9 cellular contexts compared by ENCODE assay signal in genomic region chr20:11919046-11919445, GRCh38. TPM values are rescaled to one million over a fixed set of nuclear protein-coding genes. Genes with fewer than 3 reads are reported as not detected.
DNase-seq lines count a peak whose midpoint lies in the region; ATAC-seq and TF ChIP-seq lines count a peak whose summit lies in the region.
"Had no signal": no experiment of that assay in that cellular context is flagged by ENCODE, and none has a peak within 500 bp of the region (broad histone marks: within the 10 kb centered on the region; RNA-seq: fewer than 3 reads in every experiment).

No MANE protein-coding gene starts in this region.

- H3K9me3 Mint-ChIP-seq in progenitor cell of endocrine pancreas (ENCODE audit: low read depth) = no peaks in the 10 kb centered on the region
- H3K9me3 Mint-ChIP-seq in CD8-positive, alpha-beta T cell = no peaks in the 10 kb centered on the region
- no peaks in the 10 kb centered on the region for H3K9me3 Mint-ChIP-seq in activated CD8-positive, alpha-beta T cell treated with anti-CD3 and anti-CD28 coated beads, Interleukin-2, amount 10 ng/mL, durations not matched to agents 7 days and 5 days (ENCODE audit: insufficient read depth)

- no peak for ATAC-seq in CD8-positive, alpha-beta T cell
- no peak for ATAC-seq in activated CD8-positive, alpha-beta T cell treated with anti-CD3 and anti-CD28 coated beads, Interleukin-2, amount 10 ng/mL, durations not matched to agents 7 days and 5 days
- ATAC-seq in HG02588 (IDR thresholded peaks at IDR 0.05; ENCODE audit: unreplicated experiment) = no peak

- peak; percentile 45 for DNase-seq in DMS53 treated with DMSO at 0.1 percent for 48 hours (lab: John Stamatoyannopoulos, UW; ENCODE audit: unreplicated experiment)
- DNase-seq in NCI-H446 treated with DMSO at 0.1 percent for 48 hours (lab: John Stamatoyannopoulos, UW) = peak; percentile 20
- DNase-seq in fibroblast of the aortic adventitia (ENCODE audit: low read depth) = no peak
- no peak for DNase-seq in progenitor cell of endocrine pancreas (ENCODE audit: low spot score, unreplicated experiment)
- DNase-seq in CD8-positive, alpha-beta T cell = no peak
- no peak for DNase-seq in activated CD8-positive, alpha-beta T cell treated with anti-CD3 and anti-CD28 coated beads, Interleukin-2, amount 10 ng/mL, durations not matched to agents 7 days and 5 days
- no peak for DNase-seq in stimulated activated naive CD4-positive, alpha-beta T cell (lab: John Stamatoyannopoulos, UW)
- DNase-seq: activated CD4-positive, CD25-positive, alpha-beta regulatory T cell treated with anti-CD3 and anti-CD28 coated beads, Interleukin-2, amount 50 U/mL, for 72 hours had no signal

- H3K27ac Mint-ChIP-seq in progenitor cell of endocrine pancreas = peak overlapping the region; percentile 45
- no peak overlapping the region for H3K27ac Mint-ChIP-seq in CD8-positive, alpha-beta T cell
- no peak overlapping the region for H3K27ac Mint-ChIP-seq in activated CD8-positive, alpha-beta T cell treated with anti-CD3 and anti-CD28 coated beads, Interleukin-2, amount 10 ng/mL, durations not matched to agents 7 days and 5 days

- CTCF ChIA-PET in CD8-positive, alpha-beta T cell (lab: Charles Lee) = no interaction called here
- CTCF ChIA-PET in activated CD8-positive, alpha-beta T cell treated with anti-CD3 and anti-CD28 coated beads, Interleukin-2, amount 10 ng/mL, durations not matched to agents 7 days and 5 days (lab: Charles Lee) = no interaction called here

- H3K27me3 Mint-ChIP-seq in progenitor cell of endocrine pancreas = no peaks in the 10 kb centered on the region
- no peaks in the 10 kb centered on the region for H3K27me3 Mint-ChIP-seq in CD8-positive, alpha-beta T cell (ENCODE audit: low read depth)
- H3K27me3 Mint-ChIP-seq in activated CD8-positive, alpha-beta T cell treated with anti-CD3 and anti-CD28 coated beads, Interleukin-2, amount 10 ng/mL, durations not matched to agents 7 days and 5 days (ENCODE audit: low read depth) = no peaks in the 10 kb centered on the region

- H3K4me1 ChIP-seq in CD8-positive, alpha-beta T cell (ENCODE audit: insufficient read depth, low read length) = no peaks in the 10 kb centered on the region

- H3K4me1 Mint-ChIP-seq in progenitor cell of endocrine pancreas (ENCODE audit: low read depth) = peaks cover 54% of the 10 kb centered on the region
- peaks cover 2% of the 10 kb centered on the region for H3K4me1 Mint-ChIP-seq in CD8-positive, alpha-beta T cell (ENCODE audit: low read depth)
- H3K4me1 Mint-ChIP-seq in activated CD8-positive, alpha-beta T cell treated with anti-CD3 and anti-CD28 coated beads, Interleukin-2, amount 10 ng/mL, durations not matched to agents 7 days and 5 days (ENCODE audit: low read depth) = no peaks in the 10 kb centered on the region

- no peaks in the 10 kb centered on the region for H3K36me3 ChIP-seq in CD8-positive, alpha-beta T cell (ENCODE audit: insufficient read depth, low read length)

- POLR2A ChIA-PET in CD8-positive, alpha-beta T cell (lab: Charles Lee) = no interaction called here
- POLR2A ChIA-PET in activated CD8-positive, alpha-beta T cell treated with anti-CD3 and anti-CD28 coated beads, Interleukin-2, amount 10 ng/mL, durations not matched to agents 7 days and 5 days (lab: Charles Lee) = interaction anchor here (0.5 kb wide), 1 partner anchor 1483 kb away, joined by 3 read pairs; no protein-coding TSS in a partner anchor

- peak overlapping the region; percentile 74 for H3K4me3 Mint-ChIP-seq in progenitor cell of endocrine pancreas (ENCODE audit: low read depth)
- no peak overlapping the region for H3K4me3 Mint-ChIP-seq in CD8-positive, alpha-beta T cell
- no peak overlapping the region for H3K4me3 Mint-ChIP-seq in activated CD8-positive, alpha-beta T cell treated with anti-CD3 and anti-CD28 coated beads, Interleukin-2, amount 10 ng/mL, durations not matched to agents 7 days and 5 days

- H3K9me3 ChIP-seq in CD8-positive, alpha-beta T cell (ENCODE audit: low read length) = no peaks in the 10 kb centered on the region

- H3K27ac ChIP-seq in CD8-positive, alpha-beta T cell (ENCODE audit: low read depth, low read length) = no peak overlapping the region

- H3K4me3 ChIP-seq in fibroblast of the aortic adventitia (ENCODE audit: low read depth, low read length) = peak overlapping the region; percentile 52
- H3K4me3 ChIP-seq in CD8-positive, alpha-beta T cell (ENCODE audit: low read depth, low read length) = no peak overlapping the region

- H3K27me3 ChIP-seq in CD8-positive, alpha-beta T cell (ENCODE audit: insufficient read depth, low read length) = no peaks in the 10 kb centered on the region

- H3K36me3 Mint-ChIP-seq in progenitor cell of endocrine pancreas (ENCODE audit: insufficient read depth) = peaks cover 19% of the 10 kb centered on the region
- no peaks in the 10 kb centered on the region for H3K36me3 Mint-ChIP-seq in CD8-positive, alpha-beta T cell
- peaks cover 6% of the 10 kb centered on the region for H3K36me3 Mint-ChIP-seq in activated CD8-positive, alpha-beta T cell treated with anti-CD3 and anti-CD28 coated beads, Interleukin-2, amount 10 ng/mL, durations not matched to agents 7 days and 5 days (ENCODE audit: low read depth)

- TF ChIP-seq CTCF in fibroblast of the aortic adventitia (IDR thresholded peaks at IDR 0.05; ENCODE audit: insufficient read depth, low read length) (no peak), progenitor cell of endocrine pancreas (IDR thresholded peaks at IDR 0.05; ENCODE audit: unreplicated experiment) (peak; percentile 32)
- TF ChIP-seq CTCF in CD8-positive, alpha-beta T cell (IDR thresholded peaks at IDR 0.05) = no peak

- intact Hi-C loops in CD8-positive, alpha-beta T cell (cut with DNase I, micrococcal nuclease) = no loop called here

RNA-seq across cellular contexts. Expression of gene BTBD3, which starts 1.4 kb away (rescaled TPM):
- total RNA-seq in fibroblast of the aortic adventitia (ENCODE audit: low replicate concordance) = 23.6 and 96.2 TPM in 2 replicates
- 98.9 and 104 TPM in 2 replicates for total RNA-seq in progenitor cell of endocrine pancreas
- total RNA-seq in CD8-positive, alpha-beta T cell = under 1 TPM; 0.46 to 0.67 TPM
- 1 to 10 TPM; 3.7 to 4.3 TPM for total RNA-seq in activated CD8-positive, alpha-beta T cell treated with anti-CD3 and anti-CD28 coated beads, Interleukin-2, amount 10 ng/mL, durations not matched to agents 7 days and 5 days

Comparison
In these comparisons a context has a peak if more than half of its experiments do, and no peak if none do; other contexts are left out.
1. DNase-seq: peak in DMS53 treated with DMSO at 0.1 percent for 48 hours (single experiment) and NCI-H446 treated with DMSO at 0.1 percent for 48 hours (single experiment); none in fibroblast of the aortic adventitia (single experiment), progenitor cell of endocrine pancreas (single experiment), CD8-positive, alpha-beta T cell (0 of 7), activated CD8-positive, alpha-beta T cell treated with anti-CD3 and anti-CD28 coated beads, Interleukin-2, amount 10 ng/mL, durations not matched to agents 7 days and 5 days (single experiment) and stimulated activated naive CD4-positive, alpha-beta T cell (0 of 6).